1 cellular context compared by ENCODE assay signal in genomic region chr14:28756896-28757570, GRCh38.
TF ChIP-seq lines count a peak whose summit lies in the region.

No MANE protein-coding gene starts in this region.

TF ChIP-seq in HepG2, 621 proteins besides CTCF, POLR2A, EP300 and RAD21 (continued from another document and continues in another):
- TF ChIP-seq ZNF329 (CRISPR knock-in tag; IDR thresholded peaks at IDR 0.05; ENCODE audit: low read depth) (no peak), KAT8 (CRISPR knock-in tag; IDR thresholded peaks at IDR 0.05) (no peak; the same call in 1 of the 2 replicates), PAXIP1 (CRISPR knock-in tag; conservative IDR thresholded peaks at IDR 0.05) (peak; percentile 31; the same call in 1 of the 2 replicates), ZFP82 (CRISPR knock-in tag; IDR thresholded peaks at IDR 0.05; ENCODE audit: borderline replicate concordance) (no peak), ARID5B (CRISPR knock-in tag; IDR thresholded peaks at IDR 0.05) (peak; percentile 53; the same call in 1 of the 2 replicates), ZNF792 (CRISPR knock-in tag; IDR thresholded peaks at IDR 0.05) (no peak), RBM22 (optimal IDR thresholded peaks at IDR 0.05; ENCODE audit: low read length) (no peak), TERF1 (CRISPR knock-in tag; IDR thresholded peaks at IDR 0.05) (no peak), ZBTB10 (CRISPR knock-in tag; IDR thresholded peaks at IDR 0.05; ENCODE audit: borderline replicate concordance) (no peak), ZNF101 (CRISPR knock-in tag; IDR thresholded peaks at IDR 0.05; ENCODE audit: borderline replicate concordance, low read depth) (no peak), NFATC3 (CRISPR knock-in tag; IDR thresholded peaks at IDR 0.05) (no peak), ZNF782 (CRISPR knock-in tag; IDR thresholded peaks at IDR 0.05; ENCODE audit: borderline replicate concordance) (0 out of 2 replicates have a peak, but pooled peaks have one; percentile 37), HIC2 (CRISPR knock-in tag; IDR thresholded peaks at IDR 0.05; ENCODE audit: low read depth) (no peak), DDIT3 (CRISPR knock-in tag; IDR thresholded peaks at IDR 0.05) (no peak), MEIS2 (CRISPR knock-in tag; IDR thresholded peaks at IDR 0.05) (no peak), CBX5 (CRISPR knock-in tag; IDR thresholded peaks at IDR 0.05; ENCODE audit: borderline replicate concordance) (no peak), EHMT2 (IDR thresholded peaks at IDR 0.05; ENCODE audit: borderline replicate concordance, low read depth, low read length) (no peak), MXD4 (CRISPR knock-in tag; IDR thresholded peaks at IDR 0.05) (0 out of 2 replicates have a peak, but pooled peaks have one; percentile 60), ZEB1 (IDR thresholded peaks at IDR 0.05; ENCODE audit: insufficient replicate concordance, low read depth) (no peak), SRY (CRISPR knock-in tag; IDR thresholded peaks at IDR 0.05) (no peak), ZNF672 (CRISPR knock-in tag; IDR thresholded peaks at IDR 0.05) (no peak), ZNF17 (CRISPR knock-in tag; IDR thresholded peaks at IDR 0.05) (no peak), ZNF720 (CRISPR knock-in tag; IDR thresholded peaks at IDR 0.05) (no peak), RXRA (CRISPR knock-in tag; IDR thresholded peaks at IDR 0.05) (no peak), SETDB1 (CRISPR knock-in tag; IDR thresholded peaks at IDR 0.05; ENCODE audit: borderline replicate concordance) (no peak), HNF1B (CRISPR knock-in tag; IDR thresholded peaks at IDR 0.05) (peak; percentile 65), MIER2 (CRISPR knock-in tag; IDR thresholded peaks at IDR 0.05) (no peak), MBD4 (IDR thresholded peaks at IDR 0.05; ENCODE audit: borderline replicate concordance, low read length) (no peak), MEF2D (CRISPR knock-in tag; IDR thresholded peaks at IDR 0.05) (no peak), ZNF512B (CRISPR knock-in tag; IDR thresholded peaks at IDR 0.05; ENCODE audit: borderline replicate concordance) (peak; percentile 71; the same call in 1 of the 2 replicates), SOX6 (IDR thresholded peaks at IDR 0.05) (no peak), SOX6 (CRISPR knock-in tag; IDR thresholded peaks at IDR 0.05) (no peak), PRDM4 (CRISPR knock-in tag; IDR thresholded peaks at IDR 0.05; ENCODE audit: borderline replicate concordance) (no peak), ZNF724P (CRISPR knock-in tag; IDR thresholded peaks at IDR 0.05; ENCODE audit: borderline replicate concordance) (no peak), ZNF556 (CRISPR knock-in tag; IDR thresholded peaks at IDR 0.05; ENCODE audit: borderline replicate concordance) (no peak), DPF2 (CRISPR knock-in tag; IDR thresholded peaks at IDR 0.05; ENCODE audit: borderline replicate concordance, low read depth) (no peak), MTERF4 (CRISPR knock-in tag; IDR thresholded peaks at IDR 0.05) (no peak)
